ENCODE assay signal across 2 cellular contexts in the genomic region with DNA sequence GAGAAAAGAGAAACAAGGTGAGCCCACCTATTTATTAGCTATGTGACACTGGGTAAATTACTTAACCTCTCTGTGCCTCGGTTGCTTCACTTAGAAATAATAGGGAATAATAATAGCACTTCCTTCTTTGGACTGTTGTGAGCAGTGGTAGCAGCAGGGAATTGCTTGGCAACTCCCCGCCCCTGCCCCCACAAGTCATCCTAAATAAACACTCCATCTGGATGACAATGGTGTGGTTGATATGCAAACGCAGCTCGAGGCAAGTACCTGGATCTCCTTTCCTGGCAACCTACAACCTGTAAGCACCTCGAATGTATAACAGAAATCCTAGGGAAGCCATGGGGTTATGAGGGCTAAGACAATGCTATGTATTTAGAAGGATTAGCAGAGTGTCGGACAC.
A peak's percentile ranks its signal among the peaks of the same experiment; 100 is the strongest.
TF ChIP-seq lines count a peak whose summit lies in the region.

No MANE protein-coding gene starts in this region.

TF ChIP-seq in GM23338, 12 proteins besides CTCF, POLR2A, EP300 and RAD21 (continued from another document):
- TF ChIP-seq, protein P1, sequence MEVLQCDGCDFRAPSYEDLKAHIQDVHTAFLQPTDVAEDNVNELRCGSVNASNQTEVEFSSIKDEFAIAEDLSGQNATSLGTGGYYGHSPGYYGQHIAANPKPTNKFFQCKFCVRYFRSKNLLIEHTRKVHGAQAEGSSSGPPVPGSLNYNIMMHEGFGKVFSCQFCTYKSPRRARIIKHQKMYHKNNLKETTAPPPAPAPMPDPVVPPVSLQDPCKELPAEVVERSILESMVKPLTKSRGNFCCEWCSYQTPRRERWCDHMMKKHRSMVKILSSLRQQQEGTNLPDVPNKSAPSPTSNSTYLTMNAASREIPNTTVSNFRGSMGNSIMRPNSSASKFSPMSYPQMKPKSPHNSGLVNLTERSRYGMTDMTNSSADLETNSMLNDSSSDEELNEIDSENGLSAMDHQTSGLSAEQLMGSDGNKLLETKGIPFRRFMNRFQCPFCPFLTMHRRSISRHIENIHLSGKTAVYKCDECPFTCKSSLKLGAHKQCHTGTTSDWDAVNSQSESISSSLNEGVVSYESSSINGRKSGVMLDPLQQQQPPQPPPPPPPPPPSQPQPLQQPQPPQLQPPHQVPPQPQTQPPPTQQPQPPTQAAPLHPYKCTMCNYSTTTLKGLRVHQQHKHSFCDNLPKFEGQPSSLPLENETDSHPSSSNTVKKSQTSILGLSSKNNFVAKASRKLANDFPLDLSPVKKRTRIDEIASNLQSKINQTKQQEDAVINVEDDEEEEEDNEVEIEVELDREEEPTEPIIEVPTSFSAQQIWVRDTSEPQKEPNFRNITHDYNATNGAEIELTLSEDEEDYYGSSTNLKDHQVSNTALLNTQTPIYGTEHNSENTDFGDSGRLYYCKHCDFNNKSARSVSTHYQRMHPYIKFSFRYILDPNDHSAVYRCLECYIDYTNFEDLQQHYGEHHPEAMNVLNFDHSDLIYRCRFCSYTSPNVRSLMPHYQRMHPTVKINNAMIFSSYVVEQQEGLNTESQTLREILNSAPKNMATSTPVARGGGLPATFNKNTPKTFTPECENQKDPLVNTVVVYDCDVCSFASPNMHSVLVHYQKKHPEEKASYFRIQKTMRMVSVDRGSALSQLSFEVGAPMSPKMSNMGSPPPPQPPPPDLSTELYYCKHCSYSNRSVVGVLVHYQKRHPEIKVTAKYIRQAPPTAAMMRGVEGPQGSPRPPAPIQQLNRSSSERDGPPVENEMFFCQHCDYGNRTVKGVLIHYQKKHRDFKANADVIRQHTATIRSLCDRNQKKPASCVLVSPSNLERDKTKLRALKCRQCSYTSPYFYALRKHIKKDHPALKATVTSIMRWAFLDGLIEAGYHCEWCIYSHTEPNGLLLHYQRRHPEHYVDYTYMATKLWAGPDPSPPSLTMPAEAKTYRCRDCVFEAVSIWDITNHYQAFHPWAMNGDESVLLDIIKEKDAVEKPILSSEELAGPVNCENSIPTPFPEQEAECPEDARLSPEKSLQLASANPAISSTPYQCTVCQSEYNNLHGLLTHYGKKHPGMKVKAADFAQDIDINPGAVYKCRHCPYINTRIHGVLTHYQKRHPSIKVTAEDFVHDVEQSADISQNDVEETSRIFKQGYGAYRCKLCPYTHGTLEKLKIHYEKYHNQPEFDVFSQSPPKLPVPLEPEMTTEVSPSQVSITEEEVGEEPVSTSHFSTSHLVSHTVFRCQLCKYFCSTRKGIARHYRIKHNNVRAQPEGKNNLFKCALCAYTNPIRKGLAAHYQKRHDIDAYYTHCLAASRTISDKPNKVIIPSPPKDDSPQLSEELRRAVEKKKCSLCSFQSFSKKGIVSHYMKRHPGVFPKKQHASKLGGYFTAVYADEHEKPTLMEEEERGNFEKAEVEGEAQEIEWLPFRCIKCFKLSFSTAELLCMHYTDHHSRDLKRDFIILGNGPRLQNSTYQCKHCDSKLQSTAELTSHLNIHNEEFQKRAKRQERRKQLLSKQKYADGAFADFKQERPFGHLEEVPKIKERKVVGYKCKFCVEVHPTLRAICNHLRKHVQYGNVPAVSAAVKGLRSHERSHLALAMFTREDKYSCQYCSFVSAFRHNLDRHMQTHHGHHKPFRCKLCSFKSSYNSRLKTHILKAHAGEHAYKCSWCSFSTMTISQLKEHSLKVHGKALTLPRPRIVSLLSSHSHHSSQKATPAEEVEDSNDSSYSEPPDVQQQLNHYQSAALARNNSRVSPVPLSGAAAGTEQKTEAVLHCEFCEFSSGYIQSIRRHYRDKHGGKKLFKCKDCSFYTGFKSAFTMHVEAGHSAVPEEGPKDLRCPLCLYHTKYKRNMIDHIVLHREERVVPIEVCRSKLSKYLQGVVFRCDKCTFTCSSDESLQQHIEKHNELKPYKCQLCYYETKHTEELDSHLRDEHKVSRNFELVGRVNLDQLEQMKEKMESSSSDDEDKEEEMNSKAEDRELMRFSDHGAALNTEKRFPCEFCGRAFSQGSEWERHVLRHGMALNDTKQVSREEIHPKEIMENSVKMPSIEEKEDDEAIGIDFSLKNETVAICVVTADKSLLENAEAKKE (CRISPR knock-in tag; IDR thresholded peaks at IDR 0.05) = peak; percentile 69; the same call in 1 of the 2 replicates
- no peak for TF ChIP-seq ZNF114 (CRISPR knock-in tag; IDR thresholded peaks at IDR 0.05)

TF ChIP-seq in WTC11, 78 proteins besides CTCF, POLR2A, EP300 and RAD21 (continued from another document and continues in another):
- TF ChIP-seq, protein P2, sequence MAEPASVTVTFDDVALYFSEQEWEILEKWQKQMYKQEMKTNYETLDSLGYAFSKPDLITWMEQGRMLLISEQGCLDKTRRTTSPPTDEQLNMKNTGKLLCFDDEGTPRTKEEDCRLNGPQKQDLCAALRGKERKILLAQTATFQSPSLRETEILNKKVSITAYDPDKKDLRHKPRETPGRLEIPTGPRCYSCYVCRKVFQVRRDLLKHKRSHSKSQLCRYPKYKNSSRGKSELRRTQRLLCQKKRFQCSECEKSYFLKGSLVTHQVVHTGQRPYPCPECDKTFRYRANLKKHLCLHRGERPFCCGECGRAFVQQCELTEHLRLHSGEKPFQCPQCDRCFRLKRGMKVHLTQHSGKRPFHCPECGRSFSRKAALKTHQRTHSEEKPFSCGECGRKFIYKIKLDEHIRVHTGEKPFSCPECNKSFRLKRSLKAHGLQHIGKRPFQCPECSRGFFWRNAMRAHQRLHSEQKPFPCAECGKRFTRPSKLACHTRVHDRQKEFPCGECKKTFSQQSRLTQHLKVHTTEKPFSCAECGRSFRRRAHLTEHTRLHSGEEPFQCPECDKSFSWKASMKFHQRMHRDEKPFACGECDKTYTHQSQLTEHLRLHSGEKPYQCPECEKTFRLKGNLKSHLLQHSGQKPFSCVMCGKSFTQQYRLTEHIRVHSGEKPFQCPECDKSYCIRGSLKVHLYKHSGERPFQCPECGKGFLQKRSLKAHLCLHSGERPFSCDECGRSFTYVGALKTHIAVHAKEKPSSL (CRISPR knock-in tag; conservative IDR thresholded peaks at IDR 0.05) = no peak
- no peak for TF ChIP-seq SMAD3 (CRISPR knock-in tag; IDR thresholded peaks at IDR 0.05; ENCODE audit: borderline replicate concordance)
- no peak for TF ChIP-seq GRHL2 (CRISPR knock-in tag; IDR thresholded peaks at IDR 0.05; ENCODE audit: insufficient replicate concordance, severe bottlenecking)
- TF ChIP-seq, protein P3, sequence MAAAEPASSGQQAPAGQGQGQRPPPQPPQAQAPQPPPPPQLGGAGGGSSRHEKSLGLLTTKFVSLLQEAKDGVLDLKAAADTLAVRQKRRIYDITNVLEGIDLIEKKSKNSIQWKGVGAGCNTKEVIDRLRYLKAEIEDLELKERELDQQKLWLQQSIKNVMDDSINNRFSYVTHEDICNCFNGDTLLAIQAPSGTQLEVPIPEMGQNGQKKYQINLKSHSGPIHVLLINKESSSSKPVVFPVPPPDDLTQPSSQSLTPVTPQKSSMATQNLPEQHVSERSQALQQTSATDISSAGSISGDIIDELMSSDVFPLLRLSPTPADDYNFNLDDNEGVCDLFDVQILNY (CRISPR knock-in tag; IDR thresholded peaks at IDR 0.05) = no peak
- no peak for TF ChIP-seq NR2C2 (CRISPR knock-in tag; IDR thresholded peaks at IDR 0.05)
- TF ChIP-seq NR1H2 (CRISPR knock-in tag; IDR thresholded peaks at IDR 0.05) = no peak
- no peak for TF ChIP-seq TCF7 (CRISPR knock-in tag; IDR thresholded peaks at IDR 0.05; ENCODE audit: low read depth)
- TF ChIP-seq, protein P4, sequence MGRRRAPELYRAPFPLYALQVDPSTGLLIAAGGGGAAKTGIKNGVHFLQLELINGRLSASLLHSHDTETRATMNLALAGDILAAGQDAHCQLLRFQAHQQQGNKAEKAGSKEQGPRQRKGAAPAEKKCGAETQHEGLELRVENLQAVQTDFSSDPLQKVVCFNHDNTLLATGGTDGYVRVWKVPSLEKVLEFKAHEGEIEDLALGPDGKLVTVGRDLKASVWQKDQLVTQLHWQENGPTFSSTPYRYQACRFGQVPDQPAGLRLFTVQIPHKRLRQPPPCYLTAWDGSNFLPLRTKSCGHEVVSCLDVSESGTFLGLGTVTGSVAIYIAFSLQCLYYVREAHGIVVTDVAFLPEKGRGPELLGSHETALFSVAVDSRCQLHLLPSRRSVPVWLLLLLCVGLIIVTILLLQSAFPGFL (CRISPR knock-in tag; IDR thresholded peaks at IDR 0.05; ENCODE audit: borderline replicate concordance) = no peak
- peak; percentile 80 for TF ChIP-seq ETV6 (CRISPR knock-in tag; IDR thresholded peaks at IDR 0.05)
- TF ChIP-seq NFATC4 (CRISPR knock-in tag; IDR thresholded peaks at IDR 0.05) = no peak
- TF ChIP-seq ESRRA (CRISPR knock-in tag; IDR thresholded peaks at IDR 0.05; ENCODE audit: borderline replicate concordance) = no peak
- no peak for TF ChIP-seq FOXJ3 (CRISPR knock-in tag; IDR thresholded peaks at IDR 0.05; ENCODE audit: borderline replicate concordance)
- peak; percentile 87 for TF ChIP-seq FOXK1 (CRISPR knock-in tag; IDR thresholded peaks at IDR 0.05)
- TF ChIP-seq ZNF317 (CRISPR knock-in tag; IDR thresholded peaks at IDR 0.05; ENCODE audit: borderline replicate concordance, low read depth) = no peak
- no peak for TF ChIP-seq ZNF416 (CRISPR knock-in tag; IDR thresholded peaks at IDR 0.05)
- no peak for TF ChIP-seq CREM (CRISPR knock-in tag; IDR thresholded peaks at IDR 0.05)
- no peak for TF ChIP-seq JAZF1 (CRISPR knock-in tag; IDR thresholded peaks at IDR 0.05)
- no peak for TF ChIP-seq ZNF219 (CRISPR knock-in tag; IDR thresholded peaks at IDR 0.05; ENCODE audit: borderline replicate concordance)
- TF ChIP-seq ZNF138 (CRISPR knock-in tag; conservative IDR thresholded peaks at IDR 0.05) = no peak
- TF ChIP-seq ZNF121 (CRISPR knock-in tag; IDR thresholded peaks at IDR 0.05) = no peak
- TF ChIP-seq, protein P5, sequence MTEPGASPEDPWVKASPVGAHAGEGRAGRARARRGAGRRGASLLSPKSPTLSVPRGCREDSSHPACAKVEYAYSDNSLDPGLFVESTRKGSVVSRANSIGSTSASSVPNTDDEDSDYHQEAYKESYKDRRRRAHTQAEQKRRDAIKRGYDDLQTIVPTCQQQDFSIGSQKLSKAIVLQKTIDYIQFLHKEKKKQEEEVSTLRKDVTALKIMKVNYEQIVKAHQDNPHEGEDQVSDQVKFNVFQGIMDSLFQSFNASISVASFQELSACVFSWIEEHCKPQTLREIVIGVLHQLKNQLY (CRISPR knock-in tag; IDR thresholded peaks at IDR 0.05) = no peak
- TF ChIP-seq RORB (CRISPR knock-in tag; IDR thresholded peaks at IDR 0.05) = no peak
- no peak for TF ChIP-seq PRRX2 (CRISPR knock-in tag; IDR thresholded peaks at IDR 0.05)
- TF ChIP-seq ZNF671 (CRISPR knock-in tag; IDR thresholded peaks at IDR 0.05) = no peak
- TF ChIP-seq, protein P6, sequence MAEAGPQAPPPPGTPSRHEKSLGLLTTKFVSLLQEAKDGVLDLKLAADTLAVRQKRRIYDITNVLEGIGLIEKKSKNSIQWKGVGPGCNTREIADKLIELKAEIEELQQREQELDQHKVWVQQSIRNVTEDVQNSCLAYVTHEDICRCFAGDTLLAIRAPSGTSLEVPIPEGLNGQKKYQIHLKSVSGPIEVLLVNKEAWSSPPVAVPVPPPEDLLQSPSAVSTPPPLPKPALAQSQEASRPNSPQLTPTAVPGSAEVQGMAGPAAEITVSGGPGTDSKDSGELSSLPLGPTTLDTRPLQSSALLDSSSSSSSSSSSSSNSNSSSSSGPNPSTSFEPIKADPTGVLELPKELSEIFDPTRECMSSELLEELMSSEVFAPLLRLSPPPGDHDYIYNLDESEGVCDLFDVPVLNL (CRISPR knock-in tag; IDR thresholded peaks at IDR 0.05; ENCODE audit: borderline replicate concordance, low read depth) = no peak
- TF ChIP-seq, protein P7, sequence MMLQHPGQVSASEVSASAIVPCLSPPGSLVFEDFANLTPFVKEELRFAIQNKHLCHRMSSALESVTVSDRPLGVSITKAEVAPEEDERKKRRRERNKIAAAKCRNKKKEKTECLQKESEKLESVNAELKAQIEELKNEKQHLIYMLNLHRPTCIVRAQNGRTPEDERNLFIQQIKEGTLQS (CRISPR knock-in tag; conservative IDR thresholded peaks at IDR 0.05) = no peak
- TF ChIP-seq MYBL2 (CRISPR knock-in tag; IDR thresholded peaks at IDR 0.05) = no peak
- TF ChIP-seq ZNF232 (CRISPR knock-in tag; IDR thresholded peaks at IDR 0.05) = peak; percentile 34; the same call in 1 of the 2 replicates
- TF ChIP-seq, protein P8, sequence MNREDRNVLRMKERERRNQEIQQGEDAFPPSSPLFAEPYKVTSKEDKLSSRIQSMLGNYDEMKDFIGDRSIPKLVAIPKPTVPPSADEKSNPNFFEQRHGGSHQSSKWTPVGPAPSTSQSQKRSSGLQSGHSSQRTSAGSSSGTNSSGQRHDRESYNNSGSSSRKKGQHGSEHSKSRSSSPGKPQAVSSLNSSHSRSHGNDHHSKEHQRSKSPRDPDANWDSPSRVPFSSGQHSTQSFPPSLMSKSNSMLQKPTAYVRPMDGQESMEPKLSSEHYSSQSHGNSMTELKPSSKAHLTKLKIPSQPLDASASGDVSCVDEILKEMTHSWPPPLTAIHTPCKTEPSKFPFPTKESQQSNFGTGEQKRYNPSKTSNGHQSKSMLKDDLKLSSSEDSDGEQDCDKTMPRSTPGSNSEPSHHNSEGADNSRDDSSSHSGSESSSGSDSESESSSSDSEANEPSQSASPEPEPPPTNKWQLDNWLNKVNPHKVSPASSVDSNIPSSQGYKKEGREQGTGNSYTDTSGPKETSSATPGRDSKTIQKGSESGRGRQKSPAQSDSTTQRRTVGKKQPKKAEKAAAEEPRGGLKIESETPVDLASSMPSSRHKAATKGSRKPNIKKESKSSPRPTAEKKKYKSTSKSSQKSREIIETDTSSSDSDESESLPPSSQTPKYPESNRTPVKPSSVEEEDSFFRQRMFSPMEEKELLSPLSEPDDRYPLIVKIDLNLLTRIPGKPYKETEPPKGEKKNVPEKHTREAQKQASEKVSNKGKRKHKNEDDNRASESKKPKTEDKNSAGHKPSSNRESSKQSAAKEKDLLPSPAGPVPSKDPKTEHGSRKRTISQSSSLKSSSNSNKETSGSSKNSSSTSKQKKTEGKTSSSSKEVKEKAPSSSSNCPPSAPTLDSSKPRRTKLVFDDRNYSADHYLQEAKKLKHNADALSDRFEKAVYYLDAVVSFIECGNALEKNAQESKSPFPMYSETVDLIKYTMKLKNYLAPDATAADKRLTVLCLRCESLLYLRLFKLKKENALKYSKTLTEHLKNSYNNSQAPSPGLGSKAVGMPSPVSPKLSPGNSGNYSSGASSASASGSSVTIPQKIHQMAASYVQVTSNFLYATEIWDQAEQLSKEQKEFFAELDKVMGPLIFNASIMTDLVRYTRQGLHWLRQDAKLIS (CRISPR knock-in tag; IDR thresholded peaks at IDR 0.05; ENCODE audit: borderline replicate concordance) = no peak
- TF ChIP-seq ZBTB21 (CRISPR knock-in tag; IDR thresholded peaks at IDR 0.05; ENCODE audit: borderline replicate concordance) = peak; percentile 30; the same call in 1 of the 2 replicates
- no peak for TF ChIP-seq ZNF263 (CRISPR knock-in tag; IDR thresholded peaks at IDR 0.05; ENCODE audit: low read depth)
